Comparison of ENCODE assay signal across 1 cellular context in the genomic region with DNA sequence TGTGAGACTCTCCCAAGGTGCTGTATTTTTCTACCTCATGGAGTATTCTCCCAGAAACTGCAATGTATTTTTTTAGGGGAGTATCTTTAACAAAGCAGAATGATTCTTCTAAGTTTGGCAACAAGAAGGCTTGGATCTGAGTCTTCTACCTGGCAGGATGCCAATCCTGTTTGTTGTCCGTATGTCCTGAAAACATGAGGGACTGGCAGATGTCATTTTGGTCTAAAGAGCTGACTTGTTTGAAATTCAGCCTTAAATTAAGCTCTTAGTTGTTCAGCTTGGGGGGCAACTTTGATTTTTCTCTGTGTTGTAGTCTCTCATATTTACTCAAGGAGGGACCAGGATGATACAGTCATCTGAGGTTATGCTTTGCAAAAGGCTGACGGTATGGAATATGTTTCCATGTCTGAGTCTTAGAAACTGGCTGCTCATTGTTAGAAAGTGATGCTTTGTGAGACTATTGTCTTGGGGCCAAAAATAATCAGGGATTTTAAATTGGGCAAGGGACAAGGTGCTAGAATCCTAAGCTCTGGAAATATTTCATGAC.
TF ChIP-seq lines count a peak whose summit lies in the region.

No MANE protein-coding gene starts in this region.

TF ChIP-seq in endothelial cell of umbilical vein, 7 proteins besides CTCF, POLR2A, EP300 and RAD21 (continued from another document):
- no peak for TF ChIP-seq JUN (IDR thresholded peaks at IDR 0.05; ENCODE audit: borderline replicate concordance, insufficient read depth, insufficient read length, low read depth)
TF ChIP-seq in endothelial cell of umbilical vein: peak in this region for 0.
